Comparison of ENCODE assay signal across 12 cellular contexts in the genomic region with DNA sequence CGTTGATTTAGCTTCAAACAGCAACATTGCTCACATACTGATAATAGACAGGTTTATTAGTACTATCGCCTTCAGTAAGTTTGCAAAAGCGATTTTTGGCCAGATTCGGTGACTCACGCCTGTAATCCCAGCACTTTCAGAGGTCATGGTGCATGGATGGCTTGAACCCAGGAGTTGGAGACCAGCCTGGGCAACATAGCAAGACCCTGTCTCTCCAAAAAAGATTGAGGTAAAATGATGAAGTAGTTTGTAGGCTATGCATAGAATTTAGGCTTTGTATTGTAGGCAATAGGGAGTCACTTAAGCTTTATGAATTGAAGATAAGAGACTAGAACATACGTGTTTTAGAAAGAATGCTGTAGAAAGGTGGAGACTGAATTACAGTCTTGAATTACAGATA. TPM values are rescaled to one million over a fixed set of nuclear protein-coding genes. Genes with fewer than 3 reads are reported as not detected.
DNase-seq lines count a peak whose midpoint lies in the region; TF ChIP-seq lines count a peak whose summit lies in the region.
"Had no signal": no experiment of that assay in that cellular context is flagged by ENCODE, and none has a peak within 500 bp of the region (broad histone marks: within the 10 kb centered on the region; RNA-seq: fewer than 3 reads in every experiment).

No MANE protein-coding gene starts in this region.

- H3K4me2 ChIP-seq in OCI-LY1 (ENCODE audit: low read length), result peak overlapping the region; percentile 98

- no peak for DNase-seq in activated T-cell treated with anti-CD3 and anti-CD28 coated beads, Interleukin-2, amount 50 U/mL, for 24 hours
- no peak for DNase-seq in activated T-cell treated with anti-CD3 and anti-CD28 coated beads, Interleukin-2, amount 50 U/mL, for 48 hours
- DNase-seq in dorsolateral prefrontal cortex, result no peak
- DNase-seq in progenitor cell of endocrine pancreas (ENCODE audit: low spot score, unreplicated experiment), result no peak
- no peak for DNase-seq in NCI-H226
- DNase-seq in mesothelial cell of epicardium (ENCODE audit: low spot score in 2 of 2, unreplicated experiment in 2 of 2), result no peak
- no peak for DNase-seq in WERI-Rb-1
- DNase-seq: DMS79, GOT3, nucleus accumbens had no signal

- peaks cover 17% of the 10 kb centered on the region for H3K36me3 Mint-ChIP-seq in activated T-cell treated with anti-CD3 and anti-CD28 coated beads, Interleukin-2, amount 50 U/mL, for 24 hours (ENCODE audit: low read depth)
- no peaks in the 10 kb centered on the region for H3K36me3 Mint-ChIP-seq in progenitor cell of endocrine pancreas (ENCODE audit: insufficient read depth)
- H3K36me3 Mint-ChIP-seq in mesothelial cell of epicardium, result no peaks in the 10 kb centered on the region

- intact Hi-C loops in dorsolateral prefrontal cortex (cut with DNase I), result loop anchor here (2.0 to 5.0 kb wide), 2 partner anchors 49 to 50 kb away; partner anchors contain the start of gene GUF1 (in 2 of the 2)

- no peaks in the 10 kb centered on the region for H4K20me1 ChIP-seq in OCI-LY1 (ENCODE audit: insufficient read depth, low read length)

- H3K4me3 ChIP-seq in OCI-LY1 (ENCODE audit: low read depth, low read length, poor library complexity, severe bottlenecking) (peak overlapping the region; percentile 85), dorsolateral prefrontal cortex (peak overlapping the region in 31 of 59 donors; percentile 63 to 97 (median 87)), WERI-Rb-1 (ENCODE audit: low read depth, low read length) (no peak overlapping the region)

- no peaks in the 10 kb centered on the region for H3F3A ChIP-seq in OCI-LY1 (ENCODE audit: insufficient read depth, low read length)

- H3K27ac Mint-ChIP-seq in activated T-cell treated with anti-CD3 and anti-CD28 coated beads, Interleukin-2, amount 50 U/mL, for 24 hours, result no peak overlapping the region
- H3K27ac Mint-ChIP-seq in progenitor cell of endocrine pancreas (no peak overlapping the region), mesothelial cell of epicardium (no peak overlapping the region)

- H3K9me3 Mint-ChIP-seq in activated T-cell treated with anti-CD3 and anti-CD28 coated beads, Interleukin-2, amount 50 U/mL, for 24 hours, result no peaks in the 10 kb centered on the region
- no peaks in the 10 kb centered on the region for H3K9me3 Mint-ChIP-seq in progenitor cell of endocrine pancreas (ENCODE audit: low read depth)
- peaks cover 4% of the 10 kb centered on the region for H3K9me3 Mint-ChIP-seq in mesothelial cell of epicardium

- H3K4me1 ChIP-seq in OCI-LY1 (ENCODE audit: insufficient read depth, low read length, severe bottlenecking), result peaks cover 31% of the 10 kb centered on the region

- H3K79me2 ChIP-seq in OCI-LY1 (ENCODE audit: insufficient read depth, low read length), result peaks cover 38% of the 10 kb centered on the region

- H3K27me3 Mint-ChIP-seq in activated T-cell treated with anti-CD3 and anti-CD28 coated beads, Interleukin-2, amount 50 U/mL, for 24 hours, result peaks cover 3% of the 10 kb centered on the region
- H3K27me3 Mint-ChIP-seq in progenitor cell of endocrine pancreas (peaks cover 7% of the 10 kb centered on the region), mesothelial cell of epicardium (ENCODE audit: low read depth) (peaks cover 23% of the 10 kb centered on the region)

- H3K9me2 ChIP-seq in OCI-LY1 (ENCODE audit: low read depth, low read length), result no peaks in the 10 kb centered on the region

- H3K36me3 ChIP-seq in OCI-LY1 (ENCODE audit: insufficient read depth, low read length) (no peaks in the 10 kb centered on the region; the same call in 1 of the 2 replicates), WERI-Rb-1 (no peaks in the 10 kb centered on the region)
- H3K36me3 ChIP-seq: tibial nerve had no signal

- TF ChIP-seq CTCF in OCI-LY1 (IDR thresholded peaks at IDR 0.05; ENCODE audit: low read length) (no peak), dorsolateral prefrontal cortex (IDR thresholded peaks at IDR 0.05 in 54 of 56, conservative IDR thresholded peaks at IDR 0.05 in 2 of 56; ENCODE audit: low read depth in 1 of 56, partially characterized antibody in 56 of 56) (no peak), progenitor cell of endocrine pancreas (IDR thresholded peaks at IDR 0.05; ENCODE audit: unreplicated experiment) (no peak), mesothelial cell of epicardium (IDR thresholded peaks at IDR 0.05; ENCODE audit: unreplicated experiment) (no peak), WERI-Rb-1 (IDR thresholded peaks at IDR 0.05; ENCODE audit: low read depth, low read length) (no peak)

- peaks cover 42% of the 10 kb centered on the region for H3K4me1 Mint-ChIP-seq in activated T-cell treated with anti-CD3 and anti-CD28 coated beads, Interleukin-2, amount 50 U/mL, for 24 hours (ENCODE audit: low read depth)
- peaks cover 12% of the 10 kb centered on the region for H3K4me1 Mint-ChIP-seq in progenitor cell of endocrine pancreas (ENCODE audit: low read depth)
- H3K4me1 Mint-ChIP-seq in mesothelial cell of epicardium, result peaks cover 21% of the 10 kb centered on the region

- H3K27me3 ChIP-seq in OCI-LY1 (ENCODE audit: insufficient read depth, low read length) (no peaks in the 10 kb centered on the region), dorsolateral prefrontal cortex (peaks cover 0 to 3% (median 0%) of the 10 kb centered on the region in 45 donors), WERI-Rb-1 (ENCODE audit: insufficient read depth, low read depth, severe bottlenecking) (no peaks in the 10 kb centered on the region)
- H3K27me3 ChIP-seq: tibial nerve had no signal

- peak overlapping the region; percentile 93 for H3K4me3 Mint-ChIP-seq in activated T-cell treated with anti-CD3 and anti-CD28 coated beads, Interleukin-2, amount 50 U/mL, for 24 hours
- H3K4me3 Mint-ChIP-seq in progenitor cell of endocrine pancreas (ENCODE audit: low read depth) (peak overlapping the region; percentile 92), mesothelial cell of epicardium (no peak overlapping the region)

- no peak overlapping the region for H2AFZ ChIP-seq in OCI-LY1 (ENCODE audit: low read length)

- H3K9me3 ChIP-seq in OCI-LY1 (ENCODE audit: low read length) (no peaks in the 10 kb centered on the region), WERI-Rb-1 (ENCODE audit: severe bottlenecking) (no peaks in the 10 kb centered on the region)
- H3K9me3 ChIP-seq: tibial nerve had no signal

- H3K27ac ChIP-seq in OCI-LY1 (ENCODE audit: low read depth, low read length, poor library complexity, severe bottlenecking) (no peak overlapping the region), dorsolateral prefrontal cortex (peak overlapping the region in 2 of 59 donors; percentile 85 to 88), WERI-Rb-1 (no peak overlapping the region)

- H3K9ac ChIP-seq in OCI-LY1 (ENCODE audit: low read length), result no peak overlapping the region

RNA-seq across cellular contexts. Expression of gene GNPDA2, which starts 1.1 kb away (rescaled TPM):
- total RNA-seq in dorsolateral prefrontal cortex (10 to 100 TPM; 15.1 to 34.0 (median 26.3) TPM), progenitor cell of endocrine pancreas (8.8 and 10.5 TPM in 2 replicates), mesothelial cell of epicardium (10.8 to 12.3 TPM (median 11.4 TPM) in 3 replicates)

RNA-seq across cellular contexts. Expression of gene GUF1, which starts 49.3 kb away (rescaled TPM):
- 10 to 100 TPM; 14.8 to 35.0 (median 27.3) TPM for total RNA-seq in dorsolateral prefrontal cortex
- 26.0 and 29.3 TPM in 2 replicates for total RNA-seq in progenitor cell of endocrine pancreas
- total RNA-seq in mesothelial cell of epicardium, result 26.3 to 27.6 TPM (median 26.5 TPM) in 3 replicates
